Comparison of ENCODE assay signal across 1 cellular context in the genomic region with DNA sequence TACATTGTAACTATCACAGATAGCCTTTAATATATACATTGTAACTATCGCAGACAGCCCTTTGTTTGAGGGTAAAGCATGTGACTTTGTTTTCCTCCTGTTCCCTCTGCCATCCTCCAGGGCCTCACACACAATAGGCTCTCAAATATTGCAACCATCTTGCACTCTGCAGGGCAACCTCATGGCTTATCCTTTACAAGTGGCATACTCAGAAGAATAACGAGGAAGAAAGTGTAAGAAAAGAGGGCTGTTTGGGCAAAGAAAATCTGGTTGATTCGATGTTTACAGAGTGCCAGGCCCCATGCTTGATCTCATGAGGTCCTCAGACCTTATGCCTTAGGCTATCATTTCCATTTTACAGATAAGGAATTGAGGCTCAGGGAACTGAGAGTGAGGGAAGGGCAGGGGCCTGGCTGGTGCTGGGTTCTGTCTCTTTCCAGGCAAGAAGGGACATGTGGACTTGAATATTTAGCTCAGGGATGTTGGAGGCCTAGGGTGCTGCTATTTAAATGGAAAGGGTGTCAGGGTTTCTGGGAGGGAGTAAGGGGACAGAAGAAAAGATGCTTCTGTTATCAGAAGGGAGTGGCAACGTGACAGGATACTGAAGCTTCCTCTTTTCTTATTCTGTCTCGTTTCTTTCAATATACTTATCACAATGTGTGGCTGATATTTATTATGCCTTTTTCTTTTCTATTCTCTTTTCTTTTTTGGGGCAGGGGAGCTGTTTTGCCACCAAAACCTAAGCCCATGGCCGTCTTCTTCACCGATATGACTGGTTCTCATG.
TF ChIP-seq lines count a peak whose summit lies in the region.

No MANE protein-coding gene starts in this region.

TF ChIP-seq in SK-N-SH treated with all-trans-retinoic acid at 6 μM for 48 hours, 23 proteins besides CTCF, POLR2A, EP300 and RAD21 (continued from another document):
- TF ChIP-seq, protein P1, sequence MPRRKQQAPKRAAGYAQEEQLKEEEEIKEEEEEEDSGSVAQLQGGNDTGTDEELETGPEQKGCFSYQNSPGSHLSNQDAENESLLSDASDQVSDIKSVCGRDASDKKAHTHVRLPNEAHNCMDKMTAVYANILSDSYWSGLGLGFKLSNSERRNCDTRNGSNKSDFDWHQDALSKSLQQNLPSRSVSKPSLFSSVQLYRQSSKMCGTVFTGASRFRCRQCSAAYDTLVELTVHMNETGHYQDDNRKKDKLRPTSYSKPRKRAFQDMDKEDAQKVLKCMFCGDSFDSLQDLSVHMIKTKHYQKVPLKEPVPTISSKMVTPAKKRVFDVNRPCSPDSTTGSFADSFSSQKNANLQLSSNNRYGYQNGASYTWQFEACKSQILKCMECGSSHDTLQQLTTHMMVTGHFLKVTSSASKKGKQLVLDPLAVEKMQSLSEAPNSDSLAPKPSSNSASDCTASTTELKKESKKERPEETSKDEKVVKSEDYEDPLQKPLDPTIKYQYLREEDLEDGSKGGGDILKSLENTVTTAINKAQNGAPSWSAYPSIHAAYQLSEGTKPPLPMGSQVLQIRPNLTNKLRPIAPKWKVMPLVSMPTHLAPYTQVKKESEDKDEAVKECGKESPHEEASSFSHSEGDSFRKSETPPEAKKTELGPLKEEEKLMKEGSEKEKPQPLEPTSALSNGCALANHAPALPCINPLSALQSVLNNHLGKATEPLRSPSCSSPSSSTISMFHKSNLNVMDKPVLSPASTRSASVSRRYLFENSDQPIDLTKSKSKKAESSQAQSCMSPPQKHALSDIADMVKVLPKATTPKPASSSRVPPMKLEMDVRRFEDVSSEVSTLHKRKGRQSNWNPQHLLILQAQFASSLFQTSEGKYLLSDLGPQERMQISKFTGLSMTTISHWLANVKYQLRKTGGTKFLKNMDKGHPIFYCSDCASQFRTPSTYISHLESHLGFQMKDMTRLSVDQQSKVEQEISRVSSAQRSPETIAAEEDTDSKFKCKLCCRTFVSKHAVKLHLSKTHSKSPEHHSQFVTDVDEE (CRISPR knock-in tag; IDR thresholded peaks at IDR 0.05), result no peak
- TF ChIP-seq OSR1 (CRISPR knock-in tag; IDR thresholded peaks at IDR 0.05) (no peak), ZNF8 (CRISPR knock-in tag; IDR thresholded peaks at IDR 0.05) (no peak), PPARA (CRISPR knock-in tag; IDR thresholded peaks at IDR 0.05; ENCODE audit: borderline replicate concordance) (no peak), BACH2 (CRISPR knock-in tag; IDR thresholded peaks at IDR 0.05; ENCODE audit: borderline replicate concordance) (no peak), ZFP3 (CRISPR knock-in tag; IDR thresholded peaks at IDR 0.05) (no peak), ZC3H10 (CRISPR knock-in tag; IDR thresholded peaks at IDR 0.05) (no peak), ARNTL (CRISPR knock-in tag; IDR thresholded peaks at IDR 0.05; ENCODE audit: borderline replicate concordance, low read depth) (no peak), ESRRG (CRISPR knock-in tag; IDR thresholded peaks at IDR 0.05) (no peak), TCF4 (CRISPR knock-in tag; IDR thresholded peaks at IDR 0.05; ENCODE audit: borderline replicate concordance) (no peak), ZNF70 (CRISPR knock-in tag; IDR thresholded peaks at IDR 0.05) (no peak)
- TF ChIP-seq, protein P2, sequence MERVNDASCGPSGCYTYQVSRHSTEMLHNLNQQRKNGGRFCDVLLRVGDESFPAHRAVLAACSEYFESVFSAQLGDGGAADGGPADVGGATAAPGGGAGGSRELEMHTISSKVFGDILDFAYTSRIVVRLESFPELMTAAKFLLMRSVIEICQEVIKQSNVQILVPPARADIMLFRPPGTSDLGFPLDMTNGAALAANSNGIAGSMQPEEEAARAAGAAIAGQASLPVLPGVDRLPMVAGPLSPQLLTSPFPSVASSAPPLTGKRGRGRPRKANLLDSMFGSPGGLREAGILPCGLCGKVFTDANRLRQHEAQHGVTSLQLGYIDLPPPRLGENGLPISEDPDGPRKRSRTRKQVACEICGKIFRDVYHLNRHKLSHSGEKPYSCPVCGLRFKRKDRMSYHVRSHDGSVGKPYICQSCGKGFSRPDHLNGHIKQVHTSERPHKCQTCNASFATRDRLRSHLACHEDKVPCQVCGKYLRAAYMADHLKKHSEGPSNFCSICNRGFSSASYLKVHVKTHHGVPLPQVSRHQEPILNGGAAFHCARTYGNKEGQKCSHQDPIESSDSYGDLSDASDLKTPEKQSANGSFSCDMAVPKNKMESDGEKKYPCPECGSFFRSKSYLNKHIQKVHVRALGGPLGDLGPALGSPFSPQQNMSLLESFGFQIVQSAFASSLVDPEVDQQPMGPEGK (CRISPR knock-in tag; IDR thresholded peaks at IDR 0.05; ENCODE audit: borderline replicate concordance), result no peak
- TF ChIP-seq, protein P3, sequence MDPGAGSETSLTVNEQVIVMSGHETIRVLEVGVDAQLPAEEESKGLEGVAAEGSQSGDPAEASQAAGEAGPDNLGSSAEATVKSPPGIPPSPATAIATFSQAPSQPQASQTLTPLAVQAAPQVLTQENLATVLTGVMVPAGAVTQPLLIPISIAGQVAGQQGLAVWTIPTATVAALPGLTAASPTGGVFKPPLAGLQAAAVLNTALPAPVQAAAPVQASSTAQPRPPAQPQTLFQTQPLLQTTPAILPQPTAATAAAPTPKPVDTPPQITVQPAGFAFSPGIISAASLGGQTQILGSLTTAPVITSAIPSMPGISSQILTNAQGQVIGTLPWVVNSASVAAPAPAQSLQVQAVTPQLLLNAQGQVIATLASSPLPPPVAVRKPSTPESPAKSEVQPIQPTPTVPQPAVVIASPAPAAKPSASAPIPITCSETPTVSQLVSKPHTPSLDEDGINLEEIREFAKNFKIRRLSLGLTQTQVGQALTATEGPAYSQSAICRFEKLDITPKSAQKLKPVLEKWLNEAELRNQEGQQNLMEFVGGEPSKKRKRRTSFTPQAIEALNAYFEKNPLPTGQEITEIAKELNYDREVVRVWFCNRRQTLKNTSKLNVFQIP (CRISPR knock-in tag; IDR thresholded peaks at IDR 0.05; ENCODE audit: borderline replicate concordance, low read depth), result no peak
